Comparison of ENCODE assay signal across 8 cellular contexts in genomic region chr1:19468397-19468956, GRCh38.
A peak's percentile ranks its signal among the peaks of the same experiment; 100 is the strongest.
DNase-seq lines count a peak whose midpoint lies in the region; ATAC-seq lines count a peak whose summit lies in the region.

No MANE protein-coding gene starts in this region.

- peaks cover 31% of the 10 kb centered on the region for H3K36me3 ChIP-seq in KOPT-K1 (ENCODE audit: insufficient read depth, low read length)

- no peaks in the 10 kb centered on the region for H3K9me3 ChIP-seq in KOPT-K1 (ENCODE audit: insufficient read depth, low read length, poor library complexity, severe bottlenecking)

- DNase-seq in activated CD8-positive, alpha-beta memory T cell treated with anti-CD3 and anti-CD28 coated beads, Interleukin-2, amount 50 U/mL, for 4 hours: peak; percentile 76
- DNase-seq in glomerular visceral epithelial cell (ENCODE audit: extremely low spot score) (peak; percentile 68), iPS-NIHi7 (ENCODE audit: extremely low spot score) (no peak)
- DNase-seq in stimulated activated CD4-positive, alpha-beta T cell treated with anti-CD3 and anti-CD28 coated beads, Interleukin-15, amount 100 ng/mL, for 1 hour (ENCODE audit: low read depth in 1 of 2, low spot score in 1 of 2): peak; percentile 46 to 51

- peak; percentile 60 for ATAC-seq in GM19452 (IDR thresholded peaks at IDR 0.05; ENCODE audit: unreplicated experiment)
- ATAC-seq in GM19328 (IDR thresholded peaks at IDR 0.05; ENCODE audit: unreplicated experiment): no peak
- ATAC-seq in HG03039 (IDR thresholded peaks at IDR 0.05; ENCODE audit: unreplicated experiment): no peak

- H3K27ac ChIP-seq in KOPT-K1 (ENCODE audit: low read depth, low read length, poor library complexity, severe bottlenecking): peak overlapping the region; percentile 7
